21 cellular contexts compared by ENCODE assay signal in genomic region chr5:145586664-145587307, GRCh38.
DNase-seq lines count a peak whose midpoint lies in the region; FAIRE-seq and TF ChIP-seq lines count a peak whose summit lies in the region.
"Had no signal": no experiment of that assay in that cellular context is flagged by ENCODE, and none has a peak within 500 bp of the region (broad histone marks: within the 10 kb centered on the region; RNA-seq: fewer than 3 reads in every experiment).

No MANE protein-coding gene starts in this region.

- POLR2A ChIA-PET in PC-9 (lab: Charles Lee; ENCODE audit: unreplicated experiment): no interaction called here

- H3F3A ChIP-seq in GM23248 (ENCODE audit: insufficient read depth): peaks cover 22% of the 10 kb centered on the region
- no peaks in the 10 kb centered on the region; the same call in 1 of the 2 replicates for H3F3A ChIP-seq in PC-9 (ENCODE audit: insufficient read depth, low read depth)

- intact Hi-C loops in PC-9 (cut with micrococcal nuclease; ENCODE audit: unreplicated experiment): loop anchor here (5.0 kb wide), 1 partner anchor 54 kb away; no protein-coding TSS in a partner anchor

- H3K79me2 ChIP-seq in GM23248 (ENCODE audit: insufficient read depth) (no peaks in the 10 kb centered on the region), PC-9 (ENCODE audit: low read depth) (no peaks in the 10 kb centered on the region), hepatocyte (no peaks in the 10 kb centered on the region)

- H3K4me3 ChIP-seq in GM23248 (no peak overlapping the region), PC-9 (no peak overlapping the region), hepatocyte (no peak overlapping the region)
- H3K4me3 ChIP-seq: BLaER1 treated with 17β-estradiol and CSF1 and Interleukin-3, amounts not matched to agents 10 nM and 100 nM; GM23338; HAP-1; SK-N-MC had no signal

- no peak for FAIRE-seq in frontal cortex (lab: Jason Lieb, UNC)
- FAIRE-seq: GM18507 had no signal

- H4K20me1 ChIP-seq in GM23248 (ENCODE audit: insufficient read depth) (no peaks in the 10 kb centered on the region), PC-9 (ENCODE audit: insufficient read depth) (no peaks in the 10 kb centered on the region), hepatocyte (ENCODE audit: insufficient read depth, poor library complexity, severe bottlenecking) (no peaks in the 10 kb centered on the region)
- H4K20me1 ChIP-seq: BLaER1 treated with 17β-estradiol and CSF1 and Interleukin-3, amounts not matched to agents 10 nM and 100 nM had no signal

- CTCF ChIA-PET in PC-9 (lab: Charles Lee): no interaction called here

- no TSS peak for BruUV-seq in PC-9 (replicated peaks; lab: Mats Ljungman, UMichigan)

- no peak for DNase-seq in GM23248
- no peak for DNase-seq in PC-9
- DNase-seq in hepatocyte (ENCODE audit: low spot score): no peak
- DNase-seq in retina: peak; percentile 13
- DNase-seq in CD1c-positive myeloid dendritic cell (ENCODE audit: extremely low spot score): no peak
- DNase-seq in frontal cortex (ENCODE audit: low spot score in 2 of 2): no peak
- DNase-seq in anterior cingulate cortex (lab: John Stamatoyannopoulos, UW): no peak
- no peak for DNase-seq in HK-2 (ENCODE audit: unreplicated experiment)
- DNase-seq: CD8-positive, alpha-beta T cell; GDM1; MV-4-11; NCI-H1105 treated with DMSO at 0.1 percent for 48 hours; NCI-H1694 treated with DMSO at 0.1 percent for 48 hours; NCI-H446; NCI-H526; SHP77 had no signal

- no peak overlapping the region for H3K9ac ChIP-seq in GM23248
- H3K9ac ChIP-seq: BLaER1 treated with 17β-estradiol and CSF1 and Interleukin-3, amounts not matched to agents 10 nM and 100 nM had no signal

- H2AFZ ChIP-seq in GM23248 (0 out of 2 replicates have a peak overlapping the region, but pooled peaks have one; percentile 40), PC-9 (no peak overlapping the region), hepatocyte (no peak overlapping the region)
- H2AFZ ChIP-seq: GM23338 had no signal

- H3K9me3 ChIP-seq in GM23248 (ENCODE audit: low read depth): no peaks in the 10 kb centered on the region
- H3K9me3 ChIP-seq in PC-9 (ENCODE audit: insufficient read depth, low read depth): no peaks in the 10 kb centered on the region; the same call in 1 of the 2 replicates
- no peaks in the 10 kb centered on the region for H3K9me3 ChIP-seq in hepatocyte (ENCODE audit: low read depth)
- H3K9me3 ChIP-seq: HAP-1 had no signal

- in situ Hi-C loops in GM23248 (cut with MboI): no loop called here

- no peak for TF ChIP-seq CTCF in PC-9 (conservative IDR thresholded peaks at IDR 0.05)
- TF ChIP-seq CTCF in hepatocyte (IDR thresholded peaks at IDR 0.05; ENCODE audit: poor library complexity): no peak

- H3K27me3 ChIP-seq in GM23248 (replicated peaks; ENCODE audit: insufficient read depth) (no peaks in the 10 kb centered on the region), PC-9 (ENCODE audit: insufficient read depth, low read depth) (no peaks in the 10 kb centered on the region), hepatocyte (no peaks in the 10 kb centered on the region)
- H3K27me3 ChIP-seq: BLaER1 treated with 17β-estradiol and CSF1 and Interleukin-3, amounts not matched to agents 10 nM and 100 nM had no signal

- H3K4me2 ChIP-seq in GM23248 (ENCODE audit: unreplicated experiment): no peak overlapping the region
- no peak overlapping the region for H3K4me2 ChIP-seq in PC-9
- peak overlapping the region; percentile 32 for H3K4me2 ChIP-seq in hepatocyte
- H3K4me2 ChIP-seq: BLaER1 treated with 17β-estradiol and CSF1 and Interleukin-3, amounts not matched to agents 10 nM and 100 nM; GM23338 had no signal

- no peaks in the 10 kb centered on the region for H3K36me3 ChIP-seq in GM23248 (ENCODE audit: low read depth)
- H3K36me3 ChIP-seq in PC-9 (ENCODE audit: low read depth): no peaks in the 10 kb centered on the region
- H3K36me3 ChIP-seq in hepatocyte (replicated peaks; ENCODE audit: insufficient read depth, low read depth): no peaks in the 10 kb centered on the region
- H3K36me3 ChIP-seq: BLaER1 treated with 17β-estradiol and CSF1 and Interleukin-3, amounts not matched to agents 10 nM and 100 nM; HAP-1 had no signal

- H3K9me2 ChIP-seq in GM23248 (ENCODE audit: insufficient read depth) (no peaks in the 10 kb centered on the region), PC-9 (ENCODE audit: insufficient read depth) (no peaks in the 10 kb centered on the region; the same call in 1 of the 2 replicates), hepatocyte (replicated peaks; ENCODE audit: insufficient read depth) (no peaks in the 10 kb centered on the region)

- 90 to 95% methylated on average over 5 of the region's 5 CpGs for WGBS in GM23248 (ENCODE audit: low coverage in 1 of 2, low lambda C conversion rate in 2 of 2, missing lambda C conversion rate in 2 of 2), 2 experiments
- 69% methylated on average over 5 of the region's 5 CpGs for WGBS in hepatocyte (ENCODE audit: low lambda C conversion rate, missing lambda C conversion rate)

- peaks cover 28% of the 10 kb centered on the region for H3K4me1 ChIP-seq in GM23248 (ENCODE audit: insufficient read depth)
- peaks cover 16% of the 10 kb centered on the region for H3K4me1 ChIP-seq in PC-9 (replicated peaks; ENCODE audit: insufficient read depth)
- peaks cover 20% of the 10 kb centered on the region for H3K4me1 ChIP-seq in hepatocyte (ENCODE audit: insufficient read depth)
- H3K4me1 ChIP-seq: BLaER1 treated with 17β-estradiol and CSF1 and Interleukin-3, amounts not matched to agents 10 nM and 100 nM; HAP-1 had no signal

- H3K27ac ChIP-seq in GM23248 (peak overlapping the region; percentile 45), PC-9 (peak overlapping the region; percentile 45), hepatocyte (peak overlapping the region; percentile 69)
- H3K27ac ChIP-seq: BLaER1 treated with 17β-estradiol and CSF1 and Interleukin-3, amounts not matched to agents 10 nM and 100 nM; SK-N-MC had no signal
